ENCODE assay signal across 8 cellular contexts in the genomic region with DNA sequence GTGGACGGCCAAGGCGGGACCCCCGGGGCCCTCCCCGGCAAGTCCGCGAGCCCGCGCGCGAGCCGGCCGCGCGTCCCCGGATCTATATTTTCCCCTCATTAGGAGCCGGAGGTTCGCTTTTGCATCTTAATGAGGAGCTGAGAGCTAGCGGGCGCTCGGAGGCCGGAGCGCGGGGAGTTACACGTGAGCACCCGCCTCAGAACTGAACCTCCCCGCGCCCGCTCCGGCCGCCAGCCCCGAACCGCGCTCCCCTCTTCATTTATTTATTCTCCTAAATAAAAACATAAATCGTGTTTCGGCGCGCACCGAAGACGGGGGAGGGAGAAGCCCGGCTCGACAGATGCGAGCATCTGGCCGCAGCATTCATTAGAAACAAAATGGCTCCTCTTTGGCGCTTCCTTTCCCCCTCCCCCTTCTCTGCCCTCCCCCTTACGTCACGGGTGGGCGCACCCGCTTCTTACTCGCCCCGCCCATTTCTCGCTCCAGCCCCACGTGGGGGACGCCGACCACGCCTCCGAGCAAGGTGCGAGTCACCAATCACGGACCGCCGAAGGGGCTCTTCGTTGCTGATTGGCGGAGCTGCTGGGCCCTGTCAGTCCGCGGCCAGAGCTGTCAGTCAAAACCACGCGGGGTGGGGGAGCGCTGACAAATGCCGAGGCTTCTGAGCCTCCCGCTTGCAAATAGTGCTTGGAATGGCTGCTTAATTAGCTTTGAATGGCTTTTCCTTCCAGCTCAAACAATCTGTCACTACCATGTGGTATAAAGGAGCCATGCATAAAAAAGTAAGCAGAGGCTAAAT. TPM values are rescaled to one million over a fixed set of nuclear protein-coding genes. Genes with fewer than 3 reads are reported as not detected.
DNase-seq lines count a peak whose midpoint lies in the region; ATAC-seq and TF ChIP-seq lines count a peak whose summit lies in the region.

No MANE protein-coding gene starts in this region.

- peak; percentile 100 for DNase-seq in AG08395 (ENCODE audit: low spot score)
- DNase-seq in NCI-H345 treated with DMSO at 0.1 percent for 48 hours (lab: John Stamatoyannopoulos, UW; ENCODE audit: unreplicated experiment): peak; percentile 91
- peak; percentile 100 for DNase-seq in activated CD4-positive, CD25-positive, alpha-beta regulatory T cell treated with anti-CD3 and anti-CD28 coated beads, Interleukin-2, amount 50 U/mL, for 16 hours (ENCODE audit: low read depth, low spot score)
- peak; percentile 100 for DNase-seq in central memory CD8-positive, alpha-beta T cell (ENCODE audit: low spot score in 2 of 2)
- peak; percentile 99 for DNase-seq in iris pigment epithelial cell (ENCODE audit: low read depth)
- DNase-seq in spleen: peak; percentile 99

- peaks cover 51% of the 10 kb centered on the region for H3K4me1 Mint-ChIP-seq in central memory CD8-positive, alpha-beta T cell

- peak in 2 of 11 experiments; percentile 14 to 29 for TF ChIP-seq CTCF in spleen (IDR thresholded peaks at IDR 0.05 in 8 of 11, conservative IDR thresholded peaks at IDR 0.05 in 3 of 11)

- H3K4me1 ChIP-seq in spleen: peaks cover 25 to 88% (median 68%) of the 10 kb centered on the region in 6 donors

- peaks cover 36% of the 10 kb centered on the region for H3K36me3 Mint-ChIP-seq in central memory CD8-positive, alpha-beta T cell (ENCODE audit: insufficient read depth)

- H3K27ac ChIP-seq in spleen: peak overlapping the region; percentile 91 to 99 (median 97)

- no peaks in the 10 kb centered on the region for H3K9me3 Mint-ChIP-seq in central memory CD8-positive, alpha-beta T cell

- H3K27me3 Mint-ChIP-seq in central memory CD8-positive, alpha-beta T cell: no peaks in the 10 kb centered on the region

- peaks cover 0 to 4% (median 0%) of the 10 kb centered on the region in 6 donors for H3K36me3 ChIP-seq in spleen

- in situ Hi-C loops in GM18951 (cut with MboI; ENCODE audit: low sequenced_read_pairs, unreplicated experiment): loop anchor here (25.0 kb wide), 1 partner anchor 362 kb away; no protein-coding TSS in a partner anchor

- peak overlapping the region; percentile 93 for H3K4me3 Mint-ChIP-seq in central memory CD8-positive, alpha-beta T cell

- WGBS in spleen, 5 donors: 0 to 1% (median 1%) methylated on average over 63 to 69 of the region's 69 CpGs

- peaks cover 0 to 25% (median 0%) of the 10 kb centered on the region in 7 donors for H3K27me3 ChIP-seq in spleen (replicated peaks in 1 of 7)

- H3K4me3 ChIP-seq in spleen: peak overlapping the region; percentile 25 to 96 (median 81)

- TF ChIP-seq POLR2A in GM18951 (IDR thresholded peaks at IDR 0.05; ENCODE audit: extremely low read depth, insufficient read depth, insufficient read length) (peak; percentile 83), spleen (IDR thresholded peaks at IDR 0.05) (peak; percentile 30 to 79 (median 59))

- ATAC-seq in HG03196 (IDR thresholded peaks at IDR 0.05; ENCODE audit: unreplicated experiment): peak; percentile 51
- ATAC-seq in central memory CD8-positive, alpha-beta T cell (replicated peaks; ENCODE audit: extremely low read depth, poor library complexity, severe bottlenecking): peak; percentile 48

- intact Hi-C loops in spleen (cut with DNase I; ENCODE audit: low total_unique reads): loop anchor here (10.0 kb wide), 1 partner anchor 375 kb away; no protein-coding TSS in a partner anchor

- H3K27ac Mint-ChIP-seq in central memory CD8-positive, alpha-beta T cell (ENCODE audit: low read depth): peak overlapping the region; percentile 99

- no peaks in the 10 kb centered on the region for H3K9me3 ChIP-seq in spleen

RNA-seq across cellular contexts. Expression of a gene that starts 1.6 kb away (rescaled TPM):
- total RNA-seq in spleen: 100 to 1,000 TPM in 5 of 7 donors, 10 to 100 TPM in 2; 81.7 to 141 (median 121) TPM
- polyA plus RNA-seq in spleen: 10 to 100 TPM; 23.7 to 41.0 (median 29.2) TPM

Comparison
In these comparisons a context has a peak if more than half of its experiments do, and no peak if none do; other contexts are left out.
1. Peak in every context shown above with its lines: DNase-seq, ATAC-seq, H3K4me3 ChIP-seq and H3K27ac ChIP-seq.